11 cellular contexts compared by ENCODE assay signal in genomic region chr12:125187780-125188741, GRCh38. TPM values are rescaled to one million over a fixed set of nuclear protein-coding genes. Genes with fewer than 3 reads are reported as not detected.
DNase-seq lines count a peak whose midpoint lies in the region; ATAC-seq and TF ChIP-seq lines count a peak whose summit lies in the region.
"Had no signal": no experiment of that assay in that cellular context is flagged by ENCODE, and none has a peak within 500 bp of the region (broad histone marks: within the 10 kb centered on the region; RNA-seq: fewer than 3 reads in every experiment).

No MANE protein-coding gene starts in this region.

- 3% methylated on average over 25 of the region's 25 CpGs for WGBS in hepatocyte (ENCODE audit: low lambda C conversion rate, missing lambda C conversion rate)

- H3K36me3 ChIP-seq in hepatocyte (replicated peaks; ENCODE audit: insufficient read depth, low read depth) (no peaks in the 10 kb centered on the region), Peyer's patch (no peaks in the 10 kb centered on the region)
- H3K36me3 ChIP-seq: adrenal gland had no signal

- H3K9me3 ChIP-seq in hepatocyte (ENCODE audit: low read depth) (no peaks in the 10 kb centered on the region), Peyer's patch (no peaks in the 10 kb centered on the region)
- H3K9me3 ChIP-seq: adrenal gland had no signal

- peaks cover 69% of the 10 kb centered on the region for H3K27me3 ChIP-seq in hepatocyte
- H3K27me3 ChIP-seq in Peyer's patch: peaks cover 0 to 17% of the 10 kb centered on the region in 2 donors

- TF ChIP-seq CTCF in activated B cell treated with CpG ODN at 0.5 μM for 24 hours (IDR thresholded peaks at IDR 0.05): no peak
- TF ChIP-seq CTCF in hepatocyte (IDR thresholded peaks at IDR 0.05; ENCODE audit: poor library complexity): no peak
- TF ChIP-seq CTCF in Peyer's patch (IDR thresholded peaks at IDR 0.05): no peak

- H3K4me2 ChIP-seq in hepatocyte: peak overlapping the region; percentile 86

- CTCF ChIA-PET in activated B cell treated with CpG ODN at 0.5 μM for 24 hours (lab: Charles Lee): no interaction called here

- H2AFZ ChIP-seq in hepatocyte: no peak overlapping the region

- no peaks in the 10 kb centered on the region for H3K9me3 Mint-ChIP-seq in activated B cell treated with CpG ODN at 0.5 μM for 24 hours

- H3K36me3 Mint-ChIP-seq in activated B cell treated with CpG ODN at 0.5 μM for 24 hours (ENCODE audit: low read depth): no peaks in the 10 kb centered on the region

- ATAC-seq in activated B cell treated with CpG ODN at 0.5 μM for 24 hours (ENCODE audit: low read depth) (no peak), GM19467 (IDR thresholded peaks at IDR 0.05; ENCODE audit: unreplicated experiment) (no peak)

- peaks cover 17% of the 10 kb centered on the region for H3K4me1 Mint-ChIP-seq in activated B cell treated with CpG ODN at 0.5 μM for 24 hours

- peaks cover 68% of the 10 kb centered on the region for H3K27me3 Mint-ChIP-seq in activated B cell treated with CpG ODN at 0.5 μM for 24 hours

- DNase-seq in NCI-H510A treated with DMSO at 0.1 percent for 48 hours (lab: John Stamatoyannopoulos, UW): peak; percentile 13
- DNase-seq in NCI-H510A (lab: John Stamatoyannopoulos, UW): no peak
- DNase-seq in activated B cell treated with CpG ODN at 0.5 μM for 24 hours: no peak
- DNase-seq in hepatocyte (ENCODE audit: low spot score): no peak
- peak; percentile 54 for DNase-seq in retina
- DNase-seq in Peyer's patch: no peak
- DNase-seq in T1000 (lab: John Stamatoyannopoulos, UW): no peak
- DNase-seq: activated CD4-positive, alpha-beta T cell treated with anti-CD3 and anti-CD28 coated beads for 48 hours; adrenal gland; NCI-H2081 had no signal

- H3K4me3 ChIP-seq in hepatocyte (no peak overlapping the region), Peyer's patch (no peak overlapping the region)
- H3K4me3 ChIP-seq: adrenal gland had no signal

- intact Hi-C loops in activated B cell treated with CpG ODN at 0.5 μM for 24 hours (cut with micrococcal nuclease): no loop called here

- POLR2A ChIA-PET in activated B cell treated with CpG ODN at 0.5 μM for 24 hours (lab: Charles Lee): no interaction called here

- H3K9me2 ChIP-seq in hepatocyte (replicated peaks; ENCODE audit: insufficient read depth): no peaks in the 10 kb centered on the region

- no peak overlapping the region for H3K27ac Mint-ChIP-seq in activated B cell treated with CpG ODN at 0.5 μM for 24 hours

- H3K4me1 ChIP-seq in hepatocyte (ENCODE audit: insufficient read depth) (peaks cover 11% of the 10 kb centered on the region), Peyer's patch (peaks cover 0 to 15% (median 6%) of the 10 kb centered on the region in 4 donors)

- no peaks in the 10 kb centered on the region for H3K79me2 ChIP-seq in hepatocyte

- no peak overlapping the region for H3K27ac ChIP-seq in hepatocyte
- H3K27ac ChIP-seq in Peyer's patch: no peak overlapping the region
- H3K27ac ChIP-seq: adrenal gland had no signal

- no peaks in the 10 kb centered on the region for H4K20me1 ChIP-seq in hepatocyte (ENCODE audit: insufficient read depth, poor library complexity, severe bottlenecking)

- TF ChIP-seq POLR2A in Peyer's patch (IDR thresholded peaks at IDR 0.05): no peak

- H3K4me3 Mint-ChIP-seq in activated B cell treated with CpG ODN at 0.5 μM for 24 hours: peak overlapping the region; percentile 38

RNA-seq across cellular contexts. Expression of gene TMEM132B, which starts 1.9 kb away (rescaled TPM):
- not detected in 2 replicates for total RNA-seq in activated B cell treated with CpG ODN at 0.5 μM for 24 hours
- 0.36 and 0.83 TPM in 2 replicates for total RNA-seq in hepatocyte
- 0.71 and 1.6 TPM in 2 replicates for polyA plus RNA-seq in hepatocyte
- total RNA-seq in Peyer's patch: 1 to 10 TPM in 1 of 4 donors, under 1 TPM in 2, not detected in 1; 0.13 to 1.7 (median 0.38) TPM

Comparison
In these comparisons a context has a peak if more than half of its experiments do, and no peak if none do; other contexts are left out.
1. DNase-seq: peak in NCI-H510A treated with DMSO at 0.1 percent for 48 hours (single experiment) and retina (single experiment); none in NCI-H510A (single experiment), activated B cell treated with CpG ODN at 0.5 μM for 24 hours (single experiment), hepatocyte (single experiment), Peyer's patch (0 of 3) and T1000 (single experiment).